8 cellular contexts compared by ENCODE assay signal in the genomic region with DNA sequence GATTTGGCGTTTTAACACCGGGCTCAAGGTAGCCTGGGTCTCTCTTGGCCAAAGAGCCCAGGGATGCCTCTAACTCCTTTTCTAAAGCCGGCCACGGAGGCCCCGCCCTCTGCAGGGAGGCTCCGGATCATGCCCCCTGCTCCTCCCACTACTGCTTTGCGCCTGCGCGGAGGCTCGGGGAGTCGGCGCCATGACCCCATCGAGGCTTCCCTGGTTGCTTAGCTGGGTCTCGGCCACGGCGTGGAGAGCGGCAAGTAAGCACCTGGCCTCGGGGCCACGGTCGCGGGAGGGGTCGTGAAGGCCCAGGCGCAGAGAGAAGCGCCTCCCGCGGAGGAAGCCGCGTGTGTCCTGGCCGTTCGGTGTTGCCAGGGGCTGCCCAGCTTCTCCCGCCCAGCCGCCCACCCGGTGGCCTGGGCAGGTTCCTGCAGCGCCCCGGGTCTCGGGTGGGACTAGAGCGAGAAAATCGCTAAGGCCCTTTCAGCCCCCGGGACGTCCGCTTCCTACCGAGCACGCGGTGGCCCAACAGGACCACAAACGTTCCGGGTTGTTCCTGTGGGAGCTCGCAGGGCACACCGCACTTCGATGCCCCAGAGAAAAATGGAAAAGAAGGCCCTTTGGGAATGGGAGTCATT. TPM values are rescaled to one million over a fixed set of nuclear protein-coding genes. Genes with fewer than 3 reads are reported as not detected.
DNase-seq lines count a peak whose midpoint lies in the region; ATAC-seq and TF ChIP-seq lines count a peak whose summit lies in the region.

A gene (plus strand): TSS at position 180 of the 632 bp plus-strand sequence. CDS start 11 bp downstream, at position 191.

- peaks cover 4% of the 10 kb centered on the region for H4K20me1 ChIP-seq in Loucy (ENCODE audit: insufficient read depth, low read length, poor library complexity, severe bottlenecking)

- peaks cover 34% of the 10 kb centered on the region for H3K9me3 Mint-ChIP-seq in nephron progenitor cell
- H3K9me3 Mint-ChIP-seq in stimulated activated naive CD8-positive, alpha-beta T cell treated with anti-CD3 and anti-CD28 coated beads, Interleukin-15, Interleukin-2, amounts not matched to agents 100 ng/mL and 50 ng/mL, for 24 hours = no peaks in the 10 kb centered on the region

- H3K4me3 ChIP-seq in H7 (ENCODE audit: insufficient read depth, low read depth, low read length) = peak within 1 kb of the TSS; percentile 88
- H3K4me3 ChIP-seq in Loucy (ENCODE audit: low read length, poor library complexity, severe bottlenecking) = peak within 1 kb of the TSS; percentile 95
- peak within 1 kb of the TSS; percentile 77 for H3K4me3 ChIP-seq in RWPE2 (ENCODE audit: severe bottlenecking)

- peak within 1 kb of the TSS; percentile 92 for H3K9ac ChIP-seq in ES-I3 (ENCODE audit: low read depth, low read length)
- H3K9ac ChIP-seq in Loucy (ENCODE audit: low read depth, low read length, poor library complexity, severe bottlenecking) = peak within 1 kb of the TSS; percentile 91

- H3K9me3 ChIP-seq in ES-I3 (ENCODE audit: control insufficient read depth, insufficient read depth, low read length) = no peaks in the 10 kb centered on the region
- H3K9me3 ChIP-seq in Loucy (ENCODE audit: insufficient read depth, low read depth, low read length) = no peaks in the 10 kb centered on the region
- H3K9me3 ChIP-seq in RWPE2 (ENCODE audit: severe bottlenecking) = no peaks in the 10 kb centered on the region

- no peaks in the 10 kb centered on the region for H3K9me2 ChIP-seq in Loucy (replicated peaks; ENCODE audit: low read depth, low read length)

- H3K27ac Mint-ChIP-seq in nephron progenitor cell = no peak within 1 kb of the TSS
- peak within 1 kb of the TSS; percentile 89 for H3K27ac Mint-ChIP-seq in stimulated activated naive CD8-positive, alpha-beta T cell treated with anti-CD3 and anti-CD28 coated beads, Interleukin-15, Interleukin-2, amounts not matched to agents 100 ng/mL and 50 ng/mL, for 24 hours

- DNase-seq in H7 (peak; percentile 97), RWPE2 (ENCODE audit: low spot score) (peak; percentile 92), fibroblast of the conjunctiva (ENCODE audit: low read depth) (peak; percentile 76), nephron progenitor cell (peak; percentile 96)
- peak; percentile 93 for DNase-seq in activated effector memory CD4-positive, alpha-beta T cell treated with Interleukin-2 at 50 U/mL for 16 hours

- peak within 1 kb of the TSS; percentile 99 for H2AFZ ChIP-seq in Loucy (ENCODE audit: low read length)

- peaks cover 6% of the 10 kb centered on the region for H3K27me3 Mint-ChIP-seq in nephron progenitor cell (ENCODE audit: low read depth, poor library complexity)
- H3K27me3 Mint-ChIP-seq in stimulated activated naive CD8-positive, alpha-beta T cell treated with anti-CD3 and anti-CD28 coated beads, Interleukin-15, Interleukin-2, amounts not matched to agents 100 ng/mL and 50 ng/mL, for 24 hours = no peaks in the 10 kb centered on the region

- peak within 1 kb of the TSS; percentile 21 for H3K27ac ChIP-seq in RWPE2 (ENCODE audit: poor library complexity, severe bottlenecking)

- no peaks in the 10 kb centered on the region for H3F3A ChIP-seq in Loucy (ENCODE audit: low read depth)

- H3K4me3 Mint-ChIP-seq in nephron progenitor cell = peak within 1 kb of the TSS; percentile 92
- peak within 1 kb of the TSS; percentile 90 for H3K4me3 Mint-ChIP-seq in stimulated activated naive CD8-positive, alpha-beta T cell treated with anti-CD3 and anti-CD28 coated beads, Interleukin-15, Interleukin-2, amounts not matched to agents 100 ng/mL and 50 ng/mL, for 24 hours

- H3K27me3 ChIP-seq in H7 (ENCODE audit: control insufficient read depth, insufficient read depth, low read length) (no peaks in the 10 kb centered on the region; the same call in 1 of the 2 replicates), Loucy (ENCODE audit: insufficient read depth, low read length, poor library complexity, severe bottlenecking) (no peaks in the 10 kb centered on the region), RWPE2 (ENCODE audit: insufficient read depth, poor library complexity, severe bottlenecking) (no peaks in the 10 kb centered on the region)

- 0 out of 2 replicates have a peak, but pooled peaks have one; percentile 8 for TF ChIP-seq CTCF in Loucy (conservative IDR thresholded peaks at IDR 0.05; ENCODE audit: low read length)
- TF ChIP-seq CTCF in RWPE2 (IDR thresholded peaks at IDR 0.05; ENCODE audit: poor library complexity, severe bottlenecking) = no peak
- TF ChIP-seq CTCF in nephron progenitor cell (IDR thresholded peaks at IDR 0.05) = no peak

- H3K4me1 ChIP-seq in ES-I3 (ENCODE audit: insufficient read depth, low read length) = peaks cover 7% of the 10 kb centered on the region; the same call in 1 of the 2 replicates
- peaks cover 8% of the 10 kb centered on the region for H3K4me1 ChIP-seq in Loucy (ENCODE audit: insufficient read depth, low read length, poor library complexity, severe bottlenecking)
- H3K4me1 ChIP-seq in RWPE2 (ENCODE audit: insufficient read depth, poor library complexity, severe bottlenecking) = peaks cover 3% of the 10 kb centered on the region

- peak; percentile 98 for ATAC-seq in RWPE2 (ENCODE audit: low read depth)

- H3K36me3 ChIP-seq in ES-I3 (ENCODE audit: insufficient read depth, low read length) (peaks cover 5% of the 10 kb centered on the region), H7 (replicated peaks; ENCODE audit: control insufficient read depth, insufficient read depth, low read length) (peaks cover 2% of the 10 kb centered on the region; the same call in 1 of the 2 replicates), Loucy (ENCODE audit: insufficient read depth, low read length) (no peaks in the 10 kb centered on the region), RWPE2 (ENCODE audit: low read depth) (peaks cover 32% of the 10 kb centered on the region)

- H3K4me2 ChIP-seq in Loucy (ENCODE audit: low read depth, low read length, poor library complexity, severe bottlenecking) = peak within 1 kb of the TSS; percentile 72

- peaks cover 13% of the 10 kb centered on the region for H3K4me1 Mint-ChIP-seq in nephron progenitor cell
- peaks cover 19% of the 10 kb centered on the region for H3K4me1 Mint-ChIP-seq in stimulated activated naive CD8-positive, alpha-beta T cell treated with anti-CD3 and anti-CD28 coated beads, Interleukin-15, Interleukin-2, amounts not matched to agents 100 ng/mL and 50 ng/mL, for 24 hours (ENCODE audit: low read depth)

- H3K36me3 Mint-ChIP-seq in nephron progenitor cell (ENCODE audit: low read depth) = peaks cover 47% of the 10 kb centered on the region
- H3K36me3 Mint-ChIP-seq in stimulated activated naive CD8-positive, alpha-beta T cell treated with anti-CD3 and anti-CD28 coated beads, Interleukin-15, Interleukin-2, amounts not matched to agents 100 ng/mL and 50 ng/mL, for 24 hours (ENCODE audit: low read depth) = peaks cover 12% of the 10 kb centered on the region

- H3K79me2 ChIP-seq in Loucy (ENCODE audit: insufficient read depth, low read length) = peaks cover 15% of the 10 kb centered on the region; the same call in 1 of the 2 replicates

RNA-seq across cellular contexts. Expression of the gene that starts here (rescaled TPM):
- 30.1 and 32.3 TPM in 2 replicates for total RNA-seq in H7 (2014; rRNA removed; shearing (Covaris generic))

Comparison
In these comparisons a context has a peak if more than half of its experiments do, and no peak if none do; other contexts are left out.
1. Peak in every context shown above with its lines: DNase-seq, ATAC-seq, H3K4me3 ChIP-seq and H3K27ac ChIP-seq.